In genomic region chr4:122814426-122814825, GRCh38 we compare ENCODE assay signal across 15 cellular contexts. TPM values are rescaled to one million over a fixed set of nuclear protein-coding genes. Genes with fewer than 3 reads are reported as not detected.
DNase-seq lines count a peak whose midpoint lies in the region; ATAC-seq lines count a peak whose summit lies in the region.
"Had no signal": no experiment of that assay in that cellular context is flagged by ENCODE, and none has a peak within 500 bp of the region (broad histone marks: within the 10 kb centered on the region; RNA-seq: fewer than 3 reads in every experiment).

No MANE protein-coding gene starts in this region.

- H3K9me3 Mint-ChIP-seq in activated T-cell treated with anti-CD3 and anti-CD28 coated beads, Interleukin-2, amount 50 U/mL, for 4 hours = no peaks in the 10 kb centered on the region
- H3K9me3 Mint-ChIP-seq: IgD-negative memory B cell had no signal

- WGBS in trophoblast cell (ENCODE audit: extremely low coverage, insufficient coverage, insufficient read length) = no CpG with 5 or more reads among the region's 2 CpGs

- no peaks in the 10 kb centered on the region for H3K79me2 ChIP-seq in trophoblast cell (ENCODE audit: control insufficient read depth, insufficient read depth, low read length, poor library complexity)

- no peak overlapping the region for H2BK12ac ChIP-seq in trophoblast cell (ENCODE audit: low read length)

- H2AK5ac ChIP-seq in trophoblast cell (ENCODE audit: low read length) = no peak overlapping the region

- H2AFZ ChIP-seq in trophoblast cell (ENCODE audit: insufficient read depth, low read length, poor library complexity) = no peak overlapping the region

- H3K23ac ChIP-seq in trophoblast cell (ENCODE audit: low read length) = no peak overlapping the region

- peaks cover 10% of the 10 kb centered on the region for H3K27me3 Mint-ChIP-seq in activated T-cell treated with anti-CD3 and anti-CD28 coated beads, Interleukin-2, amount 50 U/mL, for 4 hours (ENCODE audit: low read depth)

- no peak overlapping the region for H4K8ac ChIP-seq in trophoblast cell (ENCODE audit: low read depth, low read length)

- H3K9me3 ChIP-seq in trophoblast cell (ENCODE audit: insufficient read depth, low read depth, low read length) = no peaks in the 10 kb centered on the region
- H3K9me3 ChIP-seq: neutrophil, SJSA1 had no signal

- H2BK5ac ChIP-seq in trophoblast cell (ENCODE audit: low read depth, low read length, poor library complexity) = no peak overlapping the region

- no peak overlapping the region for H4K12ac ChIP-seq in trophoblast cell (ENCODE audit: low read depth, low read length)

- H3K4ac ChIP-seq in trophoblast cell (ENCODE audit: low read depth, low read length) = no peak overlapping the region

- H4K91ac ChIP-seq in trophoblast cell (ENCODE audit: low read depth, low read length) = no peak overlapping the region

- no peaks in the 10 kb centered on the region for H3K27me3 ChIP-seq in trophoblast cell (ENCODE audit: insufficient read depth, low read length)
- H3K27me3 ChIP-seq: SJSA1 had no signal

- no peak overlapping the region for H2BK120ac ChIP-seq in trophoblast cell (ENCODE audit: insufficient read depth, low read length, poor library complexity)

- H3K14ac ChIP-seq in trophoblast cell (ENCODE audit: low read length) = no peak overlapping the region

- no peaks in the 10 kb centered on the region for H3K79me1 ChIP-seq in trophoblast cell (ENCODE audit: low read length)

- H3K36me3 Mint-ChIP-seq in activated T-cell treated with anti-CD3 and anti-CD28 coated beads, Interleukin-2, amount 50 U/mL, for 4 hours (ENCODE audit: insufficient read depth) = no peaks in the 10 kb centered on the region
- H3K36me3 Mint-ChIP-seq: IgD-negative memory B cell had no signal

- no peak overlapping the region for H3K4me2 ChIP-seq in trophoblast cell (ENCODE audit: low read length)

- no peak overlapping the region for H3K27ac ChIP-seq in trophoblast cell (ENCODE audit: low read depth, low read length)
- H3K27ac ChIP-seq: neutrophil, SJSA1 had no signal

- no peak for DNase-seq in activated T-cell treated with anti-CD3 and anti-CD28 coated beads, Interleukin-2, amount 50 U/mL, for 4 hours
- DNase-seq in activated T-cell treated with anti-CD3 and anti-CD28 coated beads for 4 hours (no peak), dermis blood vessel endothelial cell (no peak), Kasumi-1 (lab: John Stamatoyannopoulos, UW) (no peak), trophoblast cell (no peak)
- DNase-seq in stimulated activated naive CD8-positive, alpha-beta T cell treated with anti-CD3 and anti-CD28 coated beads, Interleukin-15, Interleukin-2, amounts not matched to agents 100 U/mL and 50 U/mL, for 24 hours = no peak
- DNase-seq: activated CD4-positive, alpha-beta T cell treated with anti-CD3 and anti-CD28 coated beads for 1 hour; NCI-H510A; substantia nigra had no signal

- H3K18ac ChIP-seq in trophoblast cell (ENCODE audit: low read length) = no peak overlapping the region

- no peak overlapping the region for H3K4me3 ChIP-seq in trophoblast cell (ENCODE audit: low read depth, low read length)
- H3K4me3 ChIP-seq: SJSA1 had no signal

- no peak overlapping the region for H3K9ac ChIP-seq in trophoblast cell (ENCODE audit: low read length)

- H3K4me1 ChIP-seq in trophoblast cell (ENCODE audit: control insufficient read depth in 1 of 2, insufficient read depth in 2 of 2, low read length in 2 of 2) = no peaks in the 10 kb centered on the region

- peak; percentile 82 to 90 for ATAC-seq in activated T-cell treated with anti-CD3 and anti-CD28 coated beads, Interleukin-2, amount 50 U/mL, for 4 hours
- ATAC-seq in GM21529 (IDR thresholded peaks at IDR 0.05; ENCODE audit: unreplicated experiment) (peak; percentile 100), HG03103 (IDR thresholded peaks at IDR 0.05; ENCODE audit: low read depth, unreplicated experiment) (peak; percentile 97)
- peak; percentile 82 for ATAC-seq in stimulated activated naive CD8-positive, alpha-beta T cell treated with anti-CD3 and anti-CD28 coated beads, Interleukin-15, Interleukin-2, amounts not matched to agents 100 U/mL and 50 U/mL, for 24 hours
- ATAC-seq: left lobe of liver had no signal

- H3K36me3 ChIP-seq in trophoblast cell (ENCODE audit: control insufficient read depth in 1 of 2, insufficient read depth in 2 of 2, low read length in 2 of 2) = no peaks in the 10 kb centered on the region
- H3K36me3 ChIP-seq: neutrophil, SJSA1 had no signal

- H3K4me3 Mint-ChIP-seq in activated T-cell treated with anti-CD3 and anti-CD28 coated beads, Interleukin-2, amount 50 U/mL, for 4 hours = no peak overlapping the region
- H3K4me3 Mint-ChIP-seq: IgD-negative memory B cell had no signal

- H3K4me1 Mint-ChIP-seq in activated T-cell treated with anti-CD3 and anti-CD28 coated beads, Interleukin-2, amount 50 U/mL, for 4 hours (ENCODE audit: low read depth) = peaks cover 4% of the 10 kb centered on the region
- H3K4me1 Mint-ChIP-seq: IgD-negative memory B cell had no signal

RNA-seq across cellular contexts. Expression of gene FGF2, which starts 12.2 kb away (rescaled TPM):
- total RNA-seq in activated T-cell treated with anti-CD3 and anti-CD28 coated beads, Interleukin-2, amount 50 U/mL, for 4 hours = under 1 TPM; 0.37 to 0.84 (median 0.73) TPM
- 31.8 and 41.6 TPM in 2 replicates for total RNA-seq in dermis blood vessel endothelial cell
- 0.46 and 0.49 TPM in 2 replicates for polyA plus RNA-seq in trophoblast cell (2013)
- polyA plus RNA-seq: IgD-negative memory B cell had no signal

Comparison
In these comparisons a context has a peak if more than half of its experiments do, and no peak if none do; other contexts are left out.
1. RNA of gene FGF2, which starts 12.2 kb away (total RNA-seq): 31.8 to 41.6 TPM in dermis blood vessel endothelial cell; 0.37 to 0.84 TPM in activated T-cell treated with anti-CD3 and anti-CD28 coated beads, Interleukin-2, amount 50 U/mL, for 4 hours; every median in the first group is over 10 times any median in the second.
2. Peak in every context shown above with its lines, with median percentiles within 50 percentile points of each other: ATAC-seq.